ENCODE assay signal across 28 cellular contexts in genomic region chr6:21469213-21469612, GRCh38.
DNase-seq lines count a peak whose midpoint lies in the region; ATAC-seq, FAIRE-seq and TF ChIP-seq lines count a peak whose summit lies in the region.
"Had no signal": no experiment of that assay in that cellular context is flagged by ENCODE, and none has a peak within 500 bp of the region (broad histone marks: within the 10 kb centered on the region; RNA-seq: fewer than 3 reads in every experiment).

No MANE protein-coding gene starts in this region.

- intact Hi-C loops in K562 (cut with micrococcal nuclease) = no loop called here
- intact Hi-C loops in testis (cut with DNase I; ENCODE audit: low total_unique reads) = no loop called here
- intact Hi-C loops in Right ventricle myocardium inferior (cut with DNase I) = no loop called here

- no peak overlapping the region for H3K27ac Mint-ChIP-seq in endothelial cell (ENCODE audit: unreplicated experiment)
- H3K27ac Mint-ChIP-seq: CD4-positive, CD25-positive, alpha-beta regulatory T cell; T-cell had no signal

- no peak overlapping the region for H3K9ac ChIP-seq in K562 (ENCODE audit: insufficient read depth in 1 of 2, low read depth in 2 of 2, low read length in 2 of 2)
- no peak overlapping the region for H3K9ac ChIP-seq in liver (ENCODE audit: low read depth in 1 of 2, low read length in 2 of 2)
- H3K9ac ChIP-seq: GM23248 had no signal

- ATAC-seq in K562 (no peak), GM21423 (IDR thresholded peaks at IDR 0.05; ENCODE audit: unreplicated experiment) (no peak), Right ventricle myocardium inferior (no peak)
- ATAC-seq: PC-3, T-cell had no signal

- H3K4me3 Mint-ChIP-seq in endothelial cell (ENCODE audit: unreplicated experiment) = no peak overlapping the region
- H3K4me3 Mint-ChIP-seq: CD4-positive, CD25-positive, alpha-beta regulatory T cell; H9; T-cell had no signal

- TF ChIP-seq RAD21 in K562 (CRISPR knock-in tag; conservative IDR thresholded peaks at IDR 0.05 in 1 of 2, IDR thresholded peaks at IDR 0.05 in 1 of 2) (no peak), liver (IDR thresholded peaks at IDR 0.05) (no peak)

- no peak for TF ChIP-seq EP300 in K562 (IDR thresholded peaks at IDR 0.05; ENCODE audit: low read length)

- no peaks in the 10 kb centered on the region for H3K9me3 Mint-ChIP-seq in endothelial cell (ENCODE audit: unreplicated experiment)
- H3K9me3 Mint-ChIP-seq: CD4-positive, CD25-positive, alpha-beta regulatory T cell; T-cell had no signal

- no peaks in the 10 kb centered on the region for H3K4me1 Mint-ChIP-seq in endothelial cell (ENCODE audit: unreplicated experiment)
- H3K4me1 Mint-ChIP-seq: CD4-positive, CD25-positive, alpha-beta regulatory T cell; H9; T-cell had no signal

- no peaks in the 10 kb centered on the region for H3K4me1 ChIP-seq in K562 (replicated peaks in 1 of 2; ENCODE audit: control insufficient read depth in 2 of 2, insufficient read depth in 2 of 2, low read length in 2 of 2)
- H3K4me1 ChIP-seq in liver (ENCODE audit: control insufficient read depth in 4 of 4, insufficient read depth in 4 of 4, low read length in 3 of 4) = no peaks in the 10 kb centered on the region
- peaks cover 3% of the 10 kb centered on the region for H3K4me1 ChIP-seq in testis

- H2AFZ ChIP-seq in K562 (ENCODE audit: low read depth, low read length) = no peak overlapping the region
- H2AFZ ChIP-seq: GM23248 had no signal

- H3K36me3 Mint-ChIP-seq in endothelial cell (ENCODE audit: low read depth, unreplicated experiment) = no peaks in the 10 kb centered on the region
- H3K36me3 Mint-ChIP-seq: CD4-positive, CD25-positive, alpha-beta regulatory T cell; T-cell had no signal

- FAIRE-seq in K562 (lab: Jason Lieb, UNC) = no peak
- FAIRE-seq: D721Med, GM12891, GM19239, HTR-8/SVneo had no signal

- no peak overlapping the region for H3K4me2 ChIP-seq in K562 (ENCODE audit: insufficient read depth, low read length)

- H3K27me3 Mint-ChIP-seq in endothelial cell (ENCODE audit: unreplicated experiment) = peaks cover 2% of the 10 kb centered on the region

- peaks cover 8 to 9% of the 10 kb centered on the region in 2 experiments; a peak in 4 of 5 replicates for H3K27me3 ChIP-seq in K562 (ENCODE audit: control insufficient read depth in 2 of 2, insufficient read depth in 2 of 2, low read length in 2 of 2)
- no peaks in the 10 kb centered on the region for H3K27me3 ChIP-seq in liver (ENCODE audit: control insufficient read depth in 4 of 4, insufficient read depth in 4 of 4, low read length in 3 of 4)
- H3K27me3 ChIP-seq in testis = no peaks in the 10 kb centered on the region
- H3K27me3 ChIP-seq: MG63 had no signal

- CTCF ChIA-PET in K562 (lab: Yijun Ruan, JAX; ENCODE audit: low intra/inter-chr PET ratio) = no interaction called here

- no peak for TF ChIP-seq POLR2A in K562 (conservative IDR thresholded peaks at IDR 0.05)
- TF ChIP-seq POLR2A in testis (IDR thresholded peaks at IDR 0.05) = no peak

- no peaks in the 10 kb centered on the region for H4K20me1 ChIP-seq in K562 (replicated peaks; ENCODE audit: control insufficient read depth, insufficient read depth, low read length)

- H3K4me3 ChIP-seq in K562 (no peak overlapping the region), liver (ENCODE audit: low read depth in 1 of 3, low read length in 3 of 3) (no peak overlapping the region), testis (no peak overlapping the region)
- H3K4me3 ChIP-seq: GM23248, MG63 had no signal

- 0% methylated on average over 3 of the region's 3 CpGs for WGBS in K562 (ENCODE audit: insufficient coverage, low coverage, missing lambda C conversion rate)
- WGBS in liver = 58% methylated on average over 3 of the region's 3 CpGs
- WGBS in testis, 2 donors = 83 to 85% methylated on average over 3 of the region's 3 CpGs

- TF ChIP-seq CTCF in K562 (IDR thresholded peaks at IDR 0.05 in 2 of 3, conservative IDR thresholded peaks at IDR 0.05 in 1 of 3; ENCODE audit: insufficient read depth in 2 of 3, low read depth in 1 of 3, low read length in 3 of 3) (no peak), liver (IDR thresholded peaks at IDR 0.05; ENCODE audit: low read depth, low read length, missing input control) (no peak), endothelial cell (IDR thresholded peaks at IDR 0.05; ENCODE audit: unreplicated experiment) (no peak), testis (IDR thresholded peaks at IDR 0.05) (no peak)

- no peaks in the 10 kb centered on the region for H3K79me2 ChIP-seq in K562 (ENCODE audit: control insufficient read depth, insufficient read depth, low read length)

- POLR2A ChIA-PET in K562 (lab: Yijun Ruan, JAX) = interaction anchor here (1.3 kb wide), 1 partner anchor 12 kb away, joined by 3 read pairs; no protein-coding TSS in a partner anchor

- in situ Hi-C loops in K562 (cut with MboI) = no loop called here

- H3K36me3 ChIP-seq in K562 (ENCODE audit: control insufficient read depth, insufficient read depth, low read length) (no peaks in the 10 kb centered on the region), liver (ENCODE audit: control insufficient read depth in 4 of 4, insufficient read depth in 3 of 4, low read depth in 1 of 4, low read length in 3 of 4) (no peaks in the 10 kb centered on the region), testis (ENCODE audit: low read depth, missing control alignments) (no peaks in the 10 kb centered on the region)
- H3K36me3 ChIP-seq: MG63 had no signal

- no TSS peak for BruUV-seq in K562 (replicated peaks; lab: Mats Ljungman, UMichigan)

- H3K9me1 ChIP-seq in K562 (ENCODE audit: control insufficient read depth, insufficient read depth, low read length) = no peaks in the 10 kb centered on the region

- H3K27ac ChIP-seq in K562 (ENCODE audit: extremely low read depth, low read depth, low read length) (no peak overlapping the region), liver (ENCODE audit: low read depth in 1 of 2, low read length in 2 of 2) (no peak overlapping the region), testis (no peak overlapping the region)
- H3K27ac ChIP-seq: GM23248 had no signal

- DNase-seq in NCI-H1694 treated with DMSO at 0.1 percent for 48 hours (lab: John Stamatoyannopoulos, UW) (peak; percentile 16), NCI-H1694 (lab: John Stamatoyannopoulos, UW) (no peak), K562 (ENCODE audit: extremely low read depth in 1 of 4, low spot score in 3 of 4) (no peak), endothelial cell (ENCODE audit: low spot score) (no peak), testis (no peak), Right ventricle myocardium inferior (ENCODE audit: missing footprints) (no peak)
- DNase-seq: 8988T; CD4-positive, CD25-positive, alpha-beta regulatory T cell; DMS79 treated with DMSO at 0.1 percent for 48 hours; GF-D8; GM23248; H9; KG1; MG63; NCI-H1105 treated with DMSO at 0.1 percent for 48 hours; NCI-H2029 treated with DMSO at 0.1 percent for 48 hours; NCI-H2227 treated with DMSO at 0.1 percent for 48 hours; NCI-H510A; NK-92 treated with Interleukin-12 subunit alpha and Interleukin-12 subunit beta, amount 100 ng/mL, for 24 hours; PC-3; Right ventricle myocardium superior; T-cell had no signal

- H3K9me3 ChIP-seq in K562 (replicated peaks; ENCODE audit: control insufficient read depth, insufficient read depth, low read depth, low read length) (no peaks in the 10 kb centered on the region), liver (ENCODE audit: control insufficient read depth in 4 of 4, low read length in 3 of 4) (no peaks in the 10 kb centered on the region), testis (no peaks in the 10 kb centered on the region)
- H3K9me3 ChIP-seq: MG63 had no signal

TF ChIP-seq in K562, 482 proteins besides CTCF, POLR2A, EP300 and RAD21 (continues in another document):
- TF ChIP-seq MECOM (CRISPR knock-in tag; IDR thresholded peaks at IDR 0.05) = no peak
- no peak for TF ChIP-seq USF1 (CRISPR knock-in tag; IDR thresholded peaks at IDR 0.05)
- TF ChIP-seq DDX20 (tag; IDR thresholded peaks at IDR 0.05; ENCODE audit: low read depth) = no peak
- 0 out of 2 replicates have a peak, but pooled peaks have one; percentile 28 for TF ChIP-seq NFE2 (IDR thresholded peaks at IDR 0.05; ENCODE audit: low read depth)
- TF ChIP-seq IFI16 (CRISPR knock-in tag; IDR thresholded peaks at IDR 0.05) = no peak
- no peak for TF ChIP-seq XRCC3 (IDR thresholded peaks at IDR 0.05)
- TF ChIP-seq THRAP3 (IDR thresholded peaks at IDR 0.05; ENCODE audit: borderline replicate concordance) = no peak

TF ChIP-seq in liver, 16 proteins besides CTCF, POLR2A, EP300 and RAD21:
- TF ChIP-seq HNF4A (conservative IDR thresholded peaks at IDR 0.05) (peak; percentile 32 to 40), HNF4G (IDR thresholded peaks at IDR 0.05) (no peak), REST (IDR thresholded peaks at IDR 0.05) (no peak)
